ENCODE assay signal across 16 cellular contexts in the genomic region with DNA sequence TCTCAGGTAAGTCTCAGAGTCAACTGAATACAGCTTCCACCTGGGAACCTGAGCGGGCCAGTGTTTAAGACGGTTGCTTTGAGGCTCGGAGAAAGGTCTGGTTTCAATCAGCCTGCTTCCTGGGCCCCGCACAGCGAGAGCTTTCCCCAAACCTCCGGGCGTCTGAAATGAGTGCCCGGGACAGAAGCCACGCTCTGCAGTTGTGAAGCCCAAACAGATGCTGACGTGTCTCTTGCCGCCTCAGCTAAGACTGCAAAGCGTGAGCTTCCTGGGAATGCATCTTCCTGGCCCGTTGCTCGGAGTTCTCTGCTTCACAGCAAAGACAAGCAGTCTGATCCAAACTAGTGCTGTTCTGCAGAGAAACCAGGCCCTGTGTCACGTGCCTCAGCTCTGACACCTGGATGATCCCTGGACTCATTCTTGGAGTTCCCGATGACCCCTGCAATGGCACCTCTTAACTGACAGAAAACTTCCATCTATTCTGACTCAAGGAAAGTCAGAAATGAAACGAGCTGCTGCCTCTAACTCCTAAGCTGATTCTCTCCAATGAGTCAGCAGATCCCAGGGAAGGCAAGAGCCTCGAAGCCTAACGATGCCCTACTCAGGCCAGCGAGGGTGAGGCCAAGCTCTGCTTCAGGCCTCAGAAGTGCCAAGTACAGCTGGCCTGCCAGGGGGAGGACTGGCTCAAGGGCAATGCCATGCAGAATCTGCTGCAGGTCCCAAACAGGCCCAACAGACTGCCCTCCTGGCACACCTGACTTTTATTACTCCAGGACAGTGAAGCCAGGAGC. TPM values are rescaled to one million over a fixed set of nuclear protein-coding genes. Genes with fewer than 3 reads are reported as not detected.
DNase-seq lines count a peak whose midpoint lies in the region; ATAC-seq and TF ChIP-seq lines count a peak whose summit lies in the region.
"Had no signal": no experiment of that assay in that cellular context is flagged by ENCODE, and none has a peak within 500 bp of the region (broad histone marks: within the 10 kb centered on the region; RNA-seq: fewer than 3 reads in every experiment).

No MANE protein-coding gene starts in this region.

- ATAC-seq in activated CD8-positive, alpha-beta T cell treated with anti-CD3 and anti-CD28 coated beads, Interleukin-2, amount 10 ng/mL, durations not matched to agents 7 days and 5 days: no peak
- ATAC-seq: body of pancreas; naive thymus-derived CD4-positive, alpha-beta T cell had no signal

- peaks cover 19% of the 10 kb centered on the region for H3K4me1 Mint-ChIP-seq in HFFc6 (ENCODE audit: low read depth)
- peaks cover 29% of the 10 kb centered on the region for H3K4me1 Mint-ChIP-seq in nephron progenitor cell
- H3K4me1 Mint-ChIP-seq in activated CD8-positive, alpha-beta T cell treated with anti-CD3 and anti-CD28 coated beads, Interleukin-2, amount 10 ng/mL, durations not matched to agents 7 days and 5 days (ENCODE audit: low read depth): peaks cover 2% of the 10 kb centered on the region

- H3K79me2 ChIP-seq in parathyroid adenoma: no peaks in the 10 kb centered on the region

- peak overlapping the region; percentile 8 for H2AFZ ChIP-seq in parathyroid adenoma

- DNase-seq in AG09309 (ENCODE audit: low read depth) (peak; percentile 23), HFFc6 (peak; percentile 59), esophagus muscularis mucosa (ENCODE audit: extremely low spot score) (no peak), RKO (ENCODE audit: low spot score) (no peak), GM13977 (ENCODE audit: low spot score) (no peak), nephron progenitor cell (no peak)
- DNase-seq in activated CD8-positive, alpha-beta T cell treated with anti-CD3 and anti-CD28 coated beads, Interleukin-2, amount 10 ng/mL, durations not matched to agents 7 days and 5 days: no peak
- DNase-seq: activated T-cell treated with anti-CD3 and anti-CD28 coated beads for 4 hours; CD4-positive, alpha-beta T cell; naive thymus-derived CD4-positive, alpha-beta T cell; NCI-H510A; SIG-M5; WERI-Rb-1 had no signal

- TF ChIP-seq CTCF in AG09309 (IDR thresholded peaks at IDR 0.05; ENCODE audit: control insufficient read depth, insufficient read depth, low read depth, low read length, missing control alignments) (no peak), HFFc6 (IDR thresholded peaks at IDR 0.05) (no peak), esophagus muscularis mucosa (IDR thresholded peaks at IDR 0.05) (no peak), parathyroid adenoma (IDR thresholded peaks at IDR 0.05) (no peak), GM13977 (IDR thresholded peaks at IDR 0.05; ENCODE audit: extremely low read depth, insufficient read depth, missing control alignments) (no peak), nephron progenitor cell (IDR thresholded peaks at IDR 0.05) (no peak)

- H3K4me3 ChIP-seq in AG09309 (ENCODE audit: control insufficient read depth, low read depth, low read length) (no peak overlapping the region), esophagus muscularis mucosa (no peak overlapping the region), parathyroid adenoma (ENCODE audit: low read depth, low read length) (no peak overlapping the region)
- H3K4me3 ChIP-seq: body of pancreas had no signal

- POLR2A ChIA-PET in activated CD8-positive, alpha-beta T cell treated with anti-CD3 and anti-CD28 coated beads, Interleukin-2, amount 10 ng/mL, durations not matched to agents 7 days and 5 days (lab: Charles Lee): no interaction called here

- peak overlapping the region; percentile 43 to 68 (median 56) for H3K27ac ChIP-seq in esophagus muscularis mucosa (replicated peaks in 1 of 4)
- H3K27ac ChIP-seq in parathyroid adenoma: no peak overlapping the region
- H3K27ac ChIP-seq: body of pancreas, epithelial cell of prostate, WERI-Rb-1 had no signal

- H3K36me3 ChIP-seq in esophagus muscularis mucosa (no peaks in the 10 kb centered on the region), parathyroid adenoma (ENCODE audit: control insufficient read depth, insufficient read depth, low read length) (no peaks in the 10 kb centered on the region)
- H3K36me3 ChIP-seq: WERI-Rb-1 had no signal

- 52% methylated on average over 17 of the region's 20 CpGs for WGBS in esophagus muscularis mucosa

- H3K27me3 ChIP-seq in esophagus muscularis mucosa (no peaks in the 10 kb centered on the region), parathyroid adenoma (ENCODE audit: control insufficient read depth, insufficient read depth, low read length) (no peaks in the 10 kb centered on the region)
- H3K27me3 ChIP-seq: body of pancreas had no signal

- H3K27me3 Mint-ChIP-seq in HFFc6 (ENCODE audit: insufficient read depth): peaks cover 10% of the 10 kb centered on the region
- H3K27me3 Mint-ChIP-seq in nephron progenitor cell (ENCODE audit: low read depth, poor library complexity): peaks cover 14% of the 10 kb centered on the region
- no peaks in the 10 kb centered on the region for H3K27me3 Mint-ChIP-seq in activated CD8-positive, alpha-beta T cell treated with anti-CD3 and anti-CD28 coated beads, Interleukin-2, amount 10 ng/mL, durations not matched to agents 7 days and 5 days (ENCODE audit: low read depth)
- H3K27me3 Mint-ChIP-seq: CD4-positive, alpha-beta T cell had no signal

- intact Hi-C loops in esophagus muscularis mucosa (cut with DNase I): no loop called here

- no peak overlapping the region for H3K9ac ChIP-seq in parathyroid adenoma

- in situ Hi-C loops in GM13977 (cut with MboI; ENCODE audit: low pct_unique_long_range_greater_than_20kb, low sequenced_read_pairs, unreplicated experiment): no loop called here

- no peaks in the 10 kb centered on the region for H3K9me3 Mint-ChIP-seq in HFFc6
- H3K9me3 Mint-ChIP-seq in nephron progenitor cell: no peaks in the 10 kb centered on the region
- H3K9me3 Mint-ChIP-seq in activated CD8-positive, alpha-beta T cell treated with anti-CD3 and anti-CD28 coated beads, Interleukin-2, amount 10 ng/mL, durations not matched to agents 7 days and 5 days (ENCODE audit: insufficient read depth): no peaks in the 10 kb centered on the region
- H3K9me3 Mint-ChIP-seq: CD4-positive, alpha-beta T cell had no signal

- H3K36me3 Mint-ChIP-seq in HFFc6 (ENCODE audit: low read depth) (peaks cover 6% of the 10 kb centered on the region), nephron progenitor cell (ENCODE audit: low read depth) (no peaks in the 10 kb centered on the region)
- no peaks in the 10 kb centered on the region for H3K36me3 Mint-ChIP-seq in activated CD8-positive, alpha-beta T cell treated with anti-CD3 and anti-CD28 coated beads, Interleukin-2, amount 10 ng/mL, durations not matched to agents 7 days and 5 days (ENCODE audit: low read depth)

- H3K27ac Mint-ChIP-seq in HFFc6 (peak overlapping the region; percentile 95), nephron progenitor cell (no peak overlapping the region)
- H3K27ac Mint-ChIP-seq in activated CD8-positive, alpha-beta T cell treated with anti-CD3 and anti-CD28 coated beads, Interleukin-2, amount 10 ng/mL, durations not matched to agents 7 days and 5 days: no peak overlapping the region
- H3K27ac Mint-ChIP-seq: CD4-positive, alpha-beta T cell; naive thymus-derived CD4-positive, alpha-beta T cell had no signal

- H3K4me2 ChIP-seq in parathyroid adenoma (ENCODE audit: low read length): no peak overlapping the region

- H3K4me3 Mint-ChIP-seq in HFFc6 (peak overlapping the region; percentile 74), nephron progenitor cell (no peak overlapping the region)
- H3K4me3 Mint-ChIP-seq in activated CD8-positive, alpha-beta T cell treated with anti-CD3 and anti-CD28 coated beads, Interleukin-2, amount 10 ng/mL, durations not matched to agents 7 days and 5 days: no peak overlapping the region
- H3K4me3 Mint-ChIP-seq: CD4-positive, alpha-beta T cell; naive thymus-derived CD4-positive, alpha-beta T cell had no signal

- TF ChIP-seq POLR2A in esophagus muscularis mucosa (IDR thresholded peaks at IDR 0.05; ENCODE audit: low read depth): no peak

- no peak for TF ChIP-seq EP300 in esophagus muscularis mucosa (IDR thresholded peaks at IDR 0.05)

- H3K4me1 ChIP-seq in esophagus muscularis mucosa (peaks cover 7 to 30% (median 29%) of the 10 kb centered on the region in 4 donors), parathyroid adenoma (peaks cover 11% of the 10 kb centered on the region)

- CTCF ChIA-PET in activated CD8-positive, alpha-beta T cell treated with anti-CD3 and anti-CD28 coated beads, Interleukin-2, amount 10 ng/mL, durations not matched to agents 7 days and 5 days (lab: Charles Lee): interaction anchor here (0.6 to 1.1 kb wide), 3 partner anchors 38 to 254 kb away, joined by 3 to 4 read pairs (median 3); no protein-coding TSS in a partner anchor

- H3K9me3 ChIP-seq in esophagus muscularis mucosa: no peaks in the 10 kb centered on the region
- H3K9me3 ChIP-seq in parathyroid adenoma (ENCODE audit: control insufficient read depth, low read length): no peaks in the 10 kb centered on the region
- H3K9me3 ChIP-seq: body of pancreas had no signal

RNA-seq across cellular contexts. Expression of gene PLXDC1, which starts 36.5 kb away (rescaled TPM):
- total RNA-seq in HFFc6 (2021; fragmentation: NEBNext Ultra II Directional; extraction: Animal tissue kit (Norgen Biotek cat#: 25700)): 1 to 10 TPM in 2 of 6 experiments, under 1 TPM in 4; 0.20 to 2.2 (median 0.69) TPM
- total RNA-seq in esophagus muscularis mucosa: 10 to 100 TPM in 2 of 4 donors, 1 to 10 TPM in 2; 7.5 to 17.0 (median 11.0) TPM
- 1 to 10 TPM; 3.3 to 3.9 TPM for total RNA-seq in activated CD8-positive, alpha-beta T cell treated with anti-CD3 and anti-CD28 coated beads, Interleukin-2, amount 10 ng/mL, durations not matched to agents 7 days and 5 days

RNA-seq across cellular contexts. Expression of gene ARL5C, which starts 51.0 kb away (rescaled TPM):
- not detected for total RNA-seq in HFFc6 (2021; fragmentation: NEBNext Ultra II Directional; extraction: Animal tissue kit (Norgen Biotek cat#: 25700))
- total RNA-seq in esophagus muscularis mucosa: 1 to 10 TPM in 1 of 4 donors, not detected in 3; 1.7 TPM
- total RNA-seq in activated CD8-positive, alpha-beta T cell treated with anti-CD3 and anti-CD28 coated beads, Interleukin-2, amount 10 ng/mL, durations not matched to agents 7 days and 5 days: not detected
- total RNA-seq: CD4-positive, alpha-beta T cell had no signal

Comparison
In these comparisons a context has a peak if more than half of its experiments do, and no peak if none do; other contexts are left out.
1. DNase-seq: peak in AG09309 (single experiment) and HFFc6 (single experiment); none in esophagus muscularis mucosa (single experiment), RKO (single experiment), GM13977 (single experiment), nephron progenitor cell (single experiment) and activated CD8-positive, alpha-beta T cell treated with anti-CD3 and anti-CD28 coated beads, Interleukin-2, amount 10 ng/mL, durations not matched to agents 7 days and 5 days (single experiment).